ENCODE assay signal across 1 cellular context in the genomic region with DNA sequence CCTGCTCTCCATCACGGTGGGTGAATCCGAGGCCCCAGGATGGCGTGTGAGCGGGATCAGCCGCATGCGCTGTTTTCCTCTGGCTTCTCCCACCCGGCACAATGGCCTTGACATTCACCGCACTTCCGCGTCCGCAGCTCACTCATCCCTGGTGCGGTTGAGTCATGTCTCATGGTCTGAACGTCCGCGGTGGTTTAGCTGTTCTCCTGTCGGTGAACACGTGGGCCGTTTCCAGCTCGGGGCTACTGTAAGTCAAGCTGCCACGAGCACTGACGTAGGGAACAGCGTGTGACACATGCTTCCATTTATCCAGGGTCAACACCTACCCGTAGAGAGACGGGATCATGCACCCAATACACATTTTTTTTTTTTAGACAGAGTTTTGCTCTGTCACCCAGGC.
TF ChIP-seq lines count a peak whose summit lies in the region.

No MANE protein-coding gene starts in this region.

TF ChIP-seq in SK-N-SH treated with all-trans-retinoic acid at 6 μM for 48 hours, 23 proteins besides CTCF, POLR2A, EP300 and RAD21 (continued from another document):
- TF ChIP-seq, protein P1, sequence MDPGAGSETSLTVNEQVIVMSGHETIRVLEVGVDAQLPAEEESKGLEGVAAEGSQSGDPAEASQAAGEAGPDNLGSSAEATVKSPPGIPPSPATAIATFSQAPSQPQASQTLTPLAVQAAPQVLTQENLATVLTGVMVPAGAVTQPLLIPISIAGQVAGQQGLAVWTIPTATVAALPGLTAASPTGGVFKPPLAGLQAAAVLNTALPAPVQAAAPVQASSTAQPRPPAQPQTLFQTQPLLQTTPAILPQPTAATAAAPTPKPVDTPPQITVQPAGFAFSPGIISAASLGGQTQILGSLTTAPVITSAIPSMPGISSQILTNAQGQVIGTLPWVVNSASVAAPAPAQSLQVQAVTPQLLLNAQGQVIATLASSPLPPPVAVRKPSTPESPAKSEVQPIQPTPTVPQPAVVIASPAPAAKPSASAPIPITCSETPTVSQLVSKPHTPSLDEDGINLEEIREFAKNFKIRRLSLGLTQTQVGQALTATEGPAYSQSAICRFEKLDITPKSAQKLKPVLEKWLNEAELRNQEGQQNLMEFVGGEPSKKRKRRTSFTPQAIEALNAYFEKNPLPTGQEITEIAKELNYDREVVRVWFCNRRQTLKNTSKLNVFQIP (CRISPR knock-in tag; IDR thresholded peaks at IDR 0.05; ENCODE audit: borderline replicate concordance, low read depth) = no peak
- TF ChIP-seq, protein P2, sequence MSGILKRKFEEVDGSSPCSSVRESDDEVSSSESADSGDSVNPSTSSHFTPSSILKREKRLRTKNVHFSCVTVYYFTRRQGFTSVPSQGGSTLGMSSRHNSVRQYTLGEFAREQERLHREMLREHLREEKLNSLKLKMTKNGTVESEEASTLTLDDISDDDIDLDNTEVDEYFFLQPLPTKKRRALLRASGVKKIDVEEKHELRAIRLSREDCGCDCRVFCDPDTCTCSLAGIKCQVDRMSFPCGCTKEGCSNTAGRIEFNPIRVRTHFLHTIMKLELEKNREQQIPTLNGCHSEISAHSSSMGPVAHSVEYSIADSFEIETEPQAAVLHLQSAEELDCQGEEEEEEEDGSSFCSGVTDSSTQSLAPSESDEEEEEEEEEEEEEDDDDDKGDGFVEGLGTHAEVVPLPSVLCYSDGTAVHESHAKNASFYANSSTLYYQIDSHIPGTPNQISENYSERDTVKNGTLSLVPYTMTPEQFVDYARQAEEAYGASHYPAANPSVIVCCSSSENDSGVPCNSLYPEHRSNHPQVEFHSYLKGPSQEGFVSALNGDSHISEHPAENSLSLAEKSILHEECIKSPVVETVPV (CRISPR knock-in tag; IDR thresholded peaks at IDR 0.05) = no peak
- no peak for TF ChIP-seq RARB (CRISPR knock-in tag; IDR thresholded peaks at IDR 0.05)
